ENCODE assay signal across 14 cellular contexts in genomic region chr7:42247301-42247700, GRCh38. TPM values are rescaled to one million over a fixed set of nuclear protein-coding genes. Genes with fewer than 3 reads are reported as not detected.
A peak's percentile ranks its signal among the peaks of the same experiment; 100 is the strongest.
DNase-seq lines count a peak whose midpoint lies in the region; ATAC-seq, FAIRE-seq and TF ChIP-seq lines count a peak whose summit lies in the region.
"Had no signal": no experiment of that assay in that cellular context is flagged by ENCODE, and none has a peak within 500 bp of the region (broad histone marks: within the 10 kb centered on the region; RNA-seq: fewer than 3 reads in every experiment).

No MANE protein-coding gene starts in this region.

- no peak overlapping the region for H2AFZ ChIP-seq in HepG2 (ENCODE audit: low read length)

- WGBS in HepG2 (ENCODE audit: low lambda C conversion rate) = 35% methylated on average over 5 of the region's 5 CpGs
- 49% methylated on average over 5 of the region's 5 CpGs for WGBS in right lobe of liver (ENCODE audit: insufficient coverage, low coverage, low lambda C conversion rate, missing lambda C conversion rate)

- POLR2A ChIA-PET in HepG2 (lab: Yijun Ruan, JAX) = no interaction called here

- no peak overlapping the region for H3K9ac ChIP-seq in HepG2 (ENCODE audit: insufficient read depth, low read depth, low read length)

- in situ Hi-C loops in HepG2 (cut with HindIII; ENCODE audit: extremely low pct_ligation_motif_present, low pct_unique_long_range_greater_than_20kb) = no loop called here

- no peaks in the 10 kb centered on the region for H4K20me1 ChIP-seq in HepG2 (ENCODE audit: insufficient read depth, low read length)

- FAIRE-seq in HepG2 (lab: Jason Lieb, UNC) (no peak), urothelium cell line (lab: Jason Lieb, UNC) (peak; percentile 72)
- FAIRE-seq: pancreas had no signal

- H3K27me3 ChIP-seq in HepG2 (ENCODE audit: control insufficient read depth in 1 of 2, insufficient read depth in 2 of 2, low read length in 2 of 2) = no peaks in the 10 kb centered on the region
- no peaks in the 10 kb centered on the region for H3K27me3 ChIP-seq in right lobe of liver
- H3K27me3 ChIP-seq: pancreas had no signal

- no peak overlapping the region for H3K4me2 ChIP-seq in HepG2 (ENCODE audit: low read depth, low read length)

- no peak for TF ChIP-seq RAD21 in HepG2 (CRISPR knock-in tag; IDR thresholded peaks at IDR 0.05)

- peak; percentile 19 for DNase-seq in HepG2 (ENCODE audit: low spot score)
- DNase-seq in right lobe of liver = no peak
- DNase-seq in amniotic epithelial cell (ENCODE audit: low read depth) = peak; percentile 91
- DNase-seq in glomerular visceral epithelial cell (ENCODE audit: extremely low spot score) = peak; percentile 65
- DNase-seq in urothelium cell line (ENCODE audit: low spot score) = peak; percentile 77
- no peak for DNase-seq in posterior vena cava (ENCODE audit: low spot score)
- DNase-seq in NCI-H1092 treated with DMSO at 0.1 percent for 48 hours (lab: John Stamatoyannopoulos, UW) = no peak
- no peak for DNase-seq in stimulated activated CD4-positive, alpha-beta T cell treated with anti-CD3 and anti-CD28 coated beads, Interleukin-4, amount 100 ng/mL, for 24 hours
- DNase-seq: activated gamma-delta T cell; MM.1S; NCI-H2107; NK-92 treated with Interleukin-12 subunit alpha and Interleukin-12 subunit beta, amount 100 ng/mL, for 24 hours; pancreas had no signal

- TF ChIP-seq CTCF in HepG2 (CRISPR knock-in tag; IDR thresholded peaks at IDR 0.05) (no peak), right lobe of liver (IDR thresholded peaks at IDR 0.05) (peak in 1 of 4 donors; percentile 8)

- no peak overlapping the region for H3K27ac ChIP-seq in HepG2 (ENCODE audit: extremely low read length, insufficient read depth, low read length)
- H3K27ac ChIP-seq in right lobe of liver = no peak overlapping the region
- H3K27ac ChIP-seq: pancreas, thoracic aorta had no signal

- no peaks in the 10 kb centered on the region for H3K4me1 ChIP-seq in HepG2 (ENCODE audit: insufficient read depth, low read length)
- no peaks in the 10 kb centered on the region for H3K4me1 ChIP-seq in right lobe of liver
- H3K4me1 ChIP-seq: pancreas had no signal

- TF ChIP-seq POLR2A in HepG2 (IDR thresholded peaks at IDR 0.05; ENCODE audit: insufficient read depth in 1 of 2, low read depth in 2 of 2, low read length in 2 of 2) (no peak), right lobe of liver (IDR thresholded peaks at IDR 0.05) (no peak)

- intact Hi-C loops in HepG2 (cut with micrococcal nuclease; ENCODE audit: unreplicated experiment) (no loop called here), right lobe of liver (cut with DNase I) (no loop called here), posterior vena cava (cut with DNase I) (no loop called here)

- ATAC-seq in HepG2 (no peak), right lobe of liver (no peak)
- ATAC-seq: pancreas had no signal

- no peak overlapping the region for H3K4me3 ChIP-seq in HepG2 (replicated peaks in 1 of 3; ENCODE audit: insufficient read depth in 1 of 3, low read depth in 2 of 3, low read length in 3 of 3)
- no peak overlapping the region for H3K4me3 ChIP-seq in right lobe of liver
- H3K4me3 ChIP-seq: pancreas, thoracic aorta had no signal

- no peaks in the 10 kb centered on the region for H3K36me3 ChIP-seq in HepG2 (replicated peaks in 1 of 2; ENCODE audit: control insufficient read depth in 1 of 2, insufficient read depth in 2 of 2, low read length in 2 of 2)
- no peaks in the 10 kb centered on the region for H3K36me3 ChIP-seq in right lobe of liver
- H3K36me3 ChIP-seq: pancreas, thoracic aorta had no signal

- CTCF ChIA-PET in HepG2 (lab: Yijun Ruan, JAX; ENCODE audit: low intra/inter-chr PET ratio, low total read pairs) = no interaction called here

- no peaks in the 10 kb centered on the region for H3K79me2 ChIP-seq in HepG2 (ENCODE audit: insufficient read depth, low read length)

- TF ChIP-seq EP300 in HepG2 (IDR thresholded peaks at IDR 0.05; ENCODE audit: low read depth in 2 of 2, low read length in 2 of 2) = no peak
- no peak for TF ChIP-seq EP300 in HepG2 (CRISPR knock-in tag; IDR thresholded peaks at IDR 0.05; ENCODE audit: borderline replicate concordance)

- H3K9me3 ChIP-seq in HepG2 (ENCODE audit: low read length) = no peaks in the 10 kb centered on the region
- no peaks in the 10 kb centered on the region for H3K9me3 ChIP-seq in right lobe of liver
- H3K9me3 ChIP-seq: pancreas, thoracic aorta had no signal

- BruUV-seq in HepG2 (replicated peaks; lab: Mats Ljungman, UMichigan) = no TSS peak

TF ChIP-seq in HepG2, 621 proteins besides CTCF, POLR2A, EP300 and RAD21:
- TF ChIP-seq FOXK2 (IDR thresholded peaks at IDR 0.05) = no peak
- TF ChIP-seq TEAD3 (CRISPR knock-in tag; optimal IDR thresholded peaks at IDR 0.05; ENCODE audit: borderline replicate concordance) = peak; percentile 16
- no peak for TF ChIP-seq GABPA (IDR thresholded peaks at IDR 0.05; ENCODE audit: low read depth, low read length)
- TF ChIP-seq GABPA (CRISPR knock-in tag; IDR thresholded peaks at IDR 0.05; ENCODE audit: low read depth) = peak; percentile 14; the same call in 1 of the 2 replicates
- TF ChIP-seq SOX5 (CRISPR knock-in tag; IDR thresholded peaks at IDR 0.05; ENCODE audit: borderline replicate concordance) = peak; percentile 18; the same call in 1 of the 2 replicates

RNA-seq across cellular contexts. Expression of gene GLI3, which starts 10.3 kb away (rescaled TPM):
- total RNA-seq in HepG2 (2016; rRNA removed; fragmentation: Illumina TruSeq; extraction: Trizol) (not detected in 2 replicates), right lobe of liver (under 1 TPM; 0.12 to 0.95 (median 0.21) TPM), posterior vena cava (10 to 100 TPM; 24.8 to 27.2 TPM)
- not detected in 2 replicates for total RNA-seq in HepG2 (2016; cell fraction: cytosol; rRNA removed; fragmentation: Illumina TruSeq; extraction: Trizol; ENCODE audit: low read depth)
- not detected in 2 replicates for total RNA-seq in HepG2 (2016; cell fraction: insoluble cytoplasmic fraction; rRNA removed; fragmentation: Illumina TruSeq; extraction: Trizol)
- total RNA-seq in HepG2 (2016; cell fraction: membrane; rRNA removed; fragmentation: Illumina TruSeq; extraction: Trizol) = not detected in 2 replicates
- total RNA-seq in HepG2 (2016; cell fraction: nucleus; rRNA removed; fragmentation: Illumina TruSeq; extraction: Trizol) = not detected in 2 replicates
- polyA plus RNA-seq in HepG2 (2011; rRNA removed) = not detected in 2 replicates
- polyA plus RNA-seq in HepG2 (2011; cell fraction: cytosol; rRNA removed) = not detected in 2 replicates
- polyA plus RNA-seq in HepG2 (2011; cell fraction: nucleus; rRNA removed) = not detected in 2 replicates
- polyA plus RNA-seq in HepG2 (2012) = not detected in 2 replicates
- not detected in 2 replicates for polyA plus RNA-seq in HepG2 (2016; cell fraction: cytosol; fragmentation: Illumina TruSeq; extraction: Trizol; ENCODE audit: low read depth)
- polyA plus RNA-seq in HepG2 (2016; cell fraction: insoluble cytoplasmic fraction; fragmentation: Illumina TruSeq; extraction: Trizol; ENCODE audit: low read depth) = not detected in 2 replicates
- not detected in 2 replicates for polyA plus RNA-seq in HepG2 (2016; cell fraction: membrane; fragmentation: Illumina TruSeq; extraction: Trizol; ENCODE audit: low read depth)
- polyA plus RNA-seq in HepG2 (2016; cell fraction: nucleus; fragmentation: Illumina TruSeq; extraction: Trizol; ENCODE audit: insufficient read depth, low read depth) = not detected in 2 replicates
- polyA minus RNA-seq in HepG2 (2011; rRNA and poly(A)+ RNA removed; ENCODE audit: low replicate concordance) = 1.8 TPM in 1 of 2 replicates, not detected in the other
- polyA minus RNA-seq in HepG2 (2011; cell fraction: cytosol; rRNA and poly(A)+ RNA removed) = not detected in 2 replicates
- not detected in 2 replicates for polyA minus RNA-seq in HepG2 (2011; cell fraction: nucleus; rRNA and poly(A)+ RNA removed)

Comparison
In these comparisons a context has a peak if more than half of its experiments do, and no peak if none do; other contexts are left out.
1. DNase-seq: peak in HepG2 (single experiment), amniotic epithelial cell (single experiment), glomerular visceral epithelial cell (single experiment) and urothelium cell line (single experiment); none in right lobe of liver (0 of 3), posterior vena cava (single experiment), NCI-H1092 treated with DMSO at 0.1 percent for 48 hours (single experiment) and stimulated activated CD4-positive, alpha-beta T cell treated with anti-CD3 and anti-CD28 coated beads, Interleukin-4, amount 100 ng/mL, for 24 hours (single experiment).
2. RNA of gene GLI3, which starts 10.3 kb away (total RNA-seq): 24.8 to 27.2 TPM in posterior vena cava; 0.12 to 0.95 TPM in right lobe of liver and not detected in HepG2; every median in the first group is over 10 times any median in the second.